8 cellular contexts compared by ENCODE assay signal in genomic region chr7:88219781-88220747, GRCh38. TPM values are rescaled to one million over a fixed set of nuclear protein-coding genes. Genes with fewer than 3 reads are reported as not detected.
DNase-seq lines count a peak whose midpoint lies in the region; ATAC-seq and TF ChIP-seq lines count a peak whose summit lies in the region.

A gene with protein sequence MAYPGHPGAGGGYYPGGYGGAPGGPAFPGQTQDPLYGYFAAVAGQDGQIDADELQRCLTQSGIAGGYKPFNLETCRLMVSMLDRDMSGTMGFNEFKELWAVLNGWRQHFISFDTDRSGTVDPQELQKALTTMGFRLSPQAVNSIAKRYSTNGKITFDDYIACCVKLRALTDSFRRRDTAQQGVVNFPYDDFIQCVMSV (minus strand): TSS chr7:88220038. CDS start chr7:88220026, 12 bp downstream.

- H3K27ac Mint-ChIP-seq in IgD-negative memory B cell, result peak within 1 kb of the TSS; percentile 80 to 95 (median 94)
- peak within 1 kb of the TSS; percentile 90 to 98 (median 94) for H3K27ac Mint-ChIP-seq in naive B cell
- H3K27ac Mint-ChIP-seq in stimulated activated memory B cell treated with anti-CD40 and anti-IgM and Interleukin-4, amounts not matched to agents 10 μg/mL and 1 μg/mL and 100 μg/mL, for 72 hours, result peak within 1 kb of the TSS; percentile 99

- peak; percentile 79 to 94 (median 84) for TF ChIP-seq CTCF in esophagus squamous epithelium (IDR thresholded peaks at IDR 0.05)

- TF ChIP-seq POLR2A in esophagus squamous epithelium (IDR thresholded peaks at IDR 0.05), result peak in 2 of 4 donors; percentile 63 to 82

- 1% methylated on average over 17 to 37 of the region's 75 CpGs for WGBS in esophagus squamous epithelium, 2 donors

- H3K4me3 ChIP-seq in esophagus squamous epithelium, result peak within 1 kb of the TSS; percentile 80 to 96 (median 88)

- peak within 1 kb of the TSS; percentile 85 to 92 (median 90) for H3K27ac ChIP-seq in esophagus squamous epithelium

- intact Hi-C loops in esophagus squamous epithelium (cut with DNase I), result no loop called here

- no peaks in the 10 kb centered on the region for H3K9me3 ChIP-seq in esophagus squamous epithelium

- DNase-seq in DMS79 treated with DMSO at 0.1 percent for 48 hours (lab: John Stamatoyannopoulos, UW) (peak; percentile 91), esophagus squamous epithelium (lab: John Stamatoyannopoulos, UW) (peak; percentile 55), naive B cell (peak; percentile 91)
- peak; percentile 94 for DNase-seq in activated T-cell treated with anti-CD3 and anti-CD28 coated beads, Interleukin-2, amount 50 U/mL, for 48 hours

- H3K36me3 ChIP-seq in esophagus squamous epithelium, result peaks cover 0 to 18% (median 0%) of the 10 kb centered on the region in 3 donors

- peak; percentile 61 for ATAC-seq in GM21576 (IDR thresholded peaks at IDR 0.05; ENCODE audit: unreplicated experiment)
- peak; percentile 92 to 93 for ATAC-seq in naive B cell (ENCODE audit: low read depth in 2 of 2)
- peak; percentile 96 for ATAC-seq in stimulated activated memory B cell treated with anti-CD40 and anti-IgM and Interleukin-4, amounts not matched to agents 10 μg/mL and 1 μg/mL and 100 μg/mL, for 72 hours

- H3K9me3 Mint-ChIP-seq in IgD-negative memory B cell, result no peaks in the 10 kb centered on the region
- no peaks in the 10 kb centered on the region for H3K9me3 Mint-ChIP-seq in naive B cell
- no peaks in the 10 kb centered on the region for H3K9me3 Mint-ChIP-seq in stimulated activated memory B cell treated with anti-CD40 and anti-IgM and Interleukin-4, amounts not matched to agents 10 μg/mL and 1 μg/mL and 100 μg/mL, for 72 hours

- H3K4me1 Mint-ChIP-seq in IgD-negative memory B cell (peaks cover 15 to 20% (median 18%) of the 10 kb centered on the region in 3 donors), naive B cell (peaks cover 25 to 39% (median 31%) of the 10 kb centered on the region in 3 donors)
- H3K4me1 Mint-ChIP-seq in stimulated activated memory B cell treated with anti-CD40 and anti-IgM and Interleukin-4, amounts not matched to agents 10 μg/mL and 1 μg/mL and 100 μg/mL, for 72 hours, result peaks cover 23% of the 10 kb centered on the region

- no peaks in the 10 kb centered on the region for H3K27me3 ChIP-seq in esophagus squamous epithelium

- H3K27me3 Mint-ChIP-seq in IgD-negative memory B cell (no peaks in the 10 kb centered on the region), naive B cell (no peaks in the 10 kb centered on the region)
- no peaks in the 10 kb centered on the region for H3K27me3 Mint-ChIP-seq in stimulated activated memory B cell treated with anti-CD40 and anti-IgM and Interleukin-4, amounts not matched to agents 10 μg/mL and 1 μg/mL and 100 μg/mL, for 72 hours

- H3K36me3 Mint-ChIP-seq in IgD-negative memory B cell, result no peaks in the 10 kb centered on the region
- no peaks in the 10 kb centered on the region for H3K36me3 Mint-ChIP-seq in naive B cell
- no peaks in the 10 kb centered on the region for H3K36me3 Mint-ChIP-seq in stimulated activated memory B cell treated with anti-CD40 and anti-IgM and Interleukin-4, amounts not matched to agents 10 μg/mL and 1 μg/mL and 100 μg/mL, for 72 hours

- H3K4me3 Mint-ChIP-seq in IgD-negative memory B cell (peak within 1 kb of the TSS; percentile 89 to 97 (median 94)), naive B cell (peak within 1 kb of the TSS; percentile 94 to 99 (median 97))
- peak within 1 kb of the TSS; percentile 98 for H3K4me3 Mint-ChIP-seq in stimulated activated memory B cell treated with anti-CD40 and anti-IgM and Interleukin-4, amounts not matched to agents 10 μg/mL and 1 μg/mL and 100 μg/mL, for 72 hours

- peaks cover 4 to 40% (median 4%) of the 10 kb centered on the region in 3 donors for H3K4me1 ChIP-seq in esophagus squamous epithelium

TF ChIP-seq in PFSK-1, 5 proteins besides CTCF, POLR2A, EP300 and RAD21:
- TF ChIP-seq SIN3A (IDR thresholded peaks at IDR 0.05; ENCODE audit: borderline replicate concordance, insufficient read depth, low read length) (no peak; the same call in 1 of the 2 replicates), REST (IDR thresholded peaks at IDR 0.05; ENCODE audit: insufficient read depth in 1 of 2, low read depth in 2 of 2, low read length in 2 of 2) (no peak), FOXP2 (optimal IDR thresholded peaks at IDR 0.05; ENCODE audit: borderline replicate concordance, extremely low read depth, extremely low read length, insufficient read depth) (peak; percentile 80), POLR2AphosphoS5 (IDR thresholded peaks at IDR 0.05; ENCODE audit: low read depth, low read length) (peak; percentile 72; the same call in 1 of the 2 replicates), TAF1 (IDR thresholded peaks at IDR 0.05; ENCODE audit: borderline replicate concordance, insufficient read depth, low read length) (peak; percentile 84)

RNA-seq across cellular contexts. Expression of the gene that starts here (rescaled TPM):
- 207 TPM for polyA plus RNA-seq in IgD-negative memory B cell
- 100.0 TPM for polyA plus RNA-seq in PFSK-1 (2012; ENCODE audit: insufficient read length, low read depth)
- 10 to 100 TPM; 44.5 to 76.6 (median 62.6) TPM for total RNA-seq in esophagus squamous epithelium
- 100 to 1,000 TPM; 194 to 265 (median 222) TPM for polyA plus RNA-seq in naive B cell (ENCODE audit: low read depth in 6 of 6)

Comparison
In these comparisons a context has a peak if more than half of its experiments do, and no peak if none do; other contexts are left out.
1. Peak in every context shown above with its lines: DNase-seq, ATAC-seq, H3K4me3 ChIP-seq and H3K27ac ChIP-seq.